In the genomic region with DNA sequence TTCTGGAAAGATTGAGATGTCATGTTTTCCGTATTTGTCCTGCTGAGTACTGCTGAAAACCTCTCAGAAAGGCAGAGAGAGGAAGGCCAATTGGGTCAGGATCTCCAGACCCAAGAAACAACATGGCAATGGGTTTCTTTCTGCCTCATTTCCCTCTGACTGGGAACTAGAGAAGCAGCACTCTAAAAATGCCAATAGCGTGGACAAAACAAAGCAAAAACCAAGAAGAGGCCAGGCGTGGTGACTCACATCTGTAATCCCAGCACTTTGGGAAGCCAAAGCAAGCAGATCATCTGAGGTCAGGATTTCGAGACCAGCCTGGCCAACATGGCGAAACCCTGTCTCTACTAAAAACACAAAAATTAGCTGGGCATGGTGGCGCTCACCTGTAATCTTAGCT, we compare ENCODE assay signal across 20 cellular contexts. TPM values are rescaled to one million over a fixed set of nuclear protein-coding genes. Genes with fewer than 3 reads are reported as not detected.
A peak's percentile ranks its signal among the peaks of the same experiment; 100 is the strongest.
DNase-seq lines count a peak whose midpoint lies in the region; ATAC-seq and TF ChIP-seq lines count a peak whose summit lies in the region.
"Had no signal": no experiment of that assay in that cellular context is flagged by ENCODE, and none has a peak within 500 bp of the region (broad histone marks: within the 10 kb centered on the region; RNA-seq: fewer than 3 reads in every experiment).

No MANE protein-coding gene starts in this region.

- no peak for TF ChIP-seq CTCF in brain microvascular endothelial cell (IDR thresholded peaks at IDR 0.05; ENCODE audit: low read depth, low read length, missing control alignments)
- TF ChIP-seq CTCF in neural progenitor cell (IDR thresholded peaks at IDR 0.05): no peak

- H3K4me1 Mint-ChIP-seq in neural progenitor cell: no peaks in the 10 kb centered on the region
- H3K4me1 Mint-ChIP-seq in stimulated activated memory B cell treated with anti-CD40 and anti-IgM and Interleukin-4, amounts not matched to agents 10 μg/mL and 1 μg/mL and 100 μg/mL, for 72 hours: peaks cover 10% of the 10 kb centered on the region

- H3K9ac ChIP-seq in neural progenitor cell: no peak overlapping the region

- H3K27me3 ChIP-seq in MG63 (no peaks in the 10 kb centered on the region), brain microvascular endothelial cell (replicated peaks) (no peaks in the 10 kb centered on the region), neural progenitor cell (no peaks in the 10 kb centered on the region)
- H3K27me3 ChIP-seq: cardiac muscle cell had no signal

- H3K79me2 ChIP-seq in neural progenitor cell (ENCODE audit: low read depth): no peaks in the 10 kb centered on the region

- no peaks in the 10 kb centered on the region for H3K36me3 Mint-ChIP-seq in neural progenitor cell
- H3K36me3 Mint-ChIP-seq in stimulated activated memory B cell treated with anti-CD40 and anti-IgM and Interleukin-4, amounts not matched to agents 10 μg/mL and 1 μg/mL and 100 μg/mL, for 72 hours: peaks cover 17% of the 10 kb centered on the region
- H3K36me3 Mint-ChIP-seq: naive thymus-derived CD8-positive, alpha-beta T cell had no signal

- DNase-seq in Daoy (ENCODE audit: low read depth) (peak; percentile 69), MG63 (peak; percentile 78), brain microvascular endothelial cell (peak; percentile 51), neural progenitor cell (ENCODE audit: low spot score) (no peak), substantia nigra (lab: John Stamatoyannopoulos, UW) (no peak)
- no peak for DNase-seq in stimulated activated CD4-positive, alpha-beta T cell treated with anti-CD3 and anti-CD28 coated beads, Interleukin-2, amount 100 ng/mL, for 48 hours
- DNase-seq: DMS79; effector memory CD4-positive, alpha-beta T cell; lower lobe of right lung; naive thymus-derived CD8-positive, alpha-beta T cell; NCI-H1694 treated with DMSO at 0.1 percent for 48 hours; NCI-H510A; SW 1271; WERI-Rb-1 had no signal

- H3K36me3 ChIP-seq in MG63 (no peaks in the 10 kb centered on the region), brain microvascular endothelial cell (replicated peaks) (no peaks in the 10 kb centered on the region), neural progenitor cell (no peaks in the 10 kb centered on the region)
- H3K36me3 ChIP-seq: cardiac muscle cell, gastroesophageal sphincter, lower lobe of right lung, WERI-Rb-1 had no signal

- in situ Hi-C loops in brain microvascular endothelial cell (cut with HindIII; ENCODE audit: low pct_ligation_motif_present, low sequenced_read_pairs): no loop called here

- H3K4me1 ChIP-seq in neural progenitor cell: no peaks in the 10 kb centered on the region
- H3K4me1 ChIP-seq: gastroesophageal sphincter, lower lobe of right lung had no signal

- H3K27ac ChIP-seq in brain microvascular endothelial cell (peak overlapping the region; percentile 15), neural progenitor cell (no peak overlapping the region), substantia nigra (ENCODE audit: low read depth, low read length, poor library complexity, severe bottlenecking) (no peak overlapping the region)
- H3K27ac ChIP-seq: C4-2B, cardiac muscle cell, gastroesophageal sphincter, lower lobe of right lung, WERI-Rb-1 had no signal

- H3K27ac Mint-ChIP-seq in neural progenitor cell: no peak overlapping the region
- H3K27ac Mint-ChIP-seq in stimulated activated memory B cell treated with anti-CD40 and anti-IgM and Interleukin-4, amounts not matched to agents 10 μg/mL and 1 μg/mL and 100 μg/mL, for 72 hours: no peak overlapping the region

- H3K4me3 Mint-ChIP-seq in neural progenitor cell: no peak overlapping the region
- H3K4me3 Mint-ChIP-seq in stimulated activated memory B cell treated with anti-CD40 and anti-IgM and Interleukin-4, amounts not matched to agents 10 μg/mL and 1 μg/mL and 100 μg/mL, for 72 hours: no peak overlapping the region
- H3K4me3 Mint-ChIP-seq: naive thymus-derived CD8-positive, alpha-beta T cell had no signal

- no peaks in the 10 kb centered on the region for H4K20me1 ChIP-seq in neural progenitor cell (ENCODE audit: low read depth)

- H3K9me3 ChIP-seq in MG63 (no peaks in the 10 kb centered on the region), neural progenitor cell (ENCODE audit: low read depth) (no peaks in the 10 kb centered on the region)
- H3K9me3 ChIP-seq: gastroesophageal sphincter, lower lobe of right lung had no signal

- no peaks in the 10 kb centered on the region for H3K9me3 Mint-ChIP-seq in neural progenitor cell
- H3K9me3 Mint-ChIP-seq in stimulated activated memory B cell treated with anti-CD40 and anti-IgM and Interleukin-4, amounts not matched to agents 10 μg/mL and 1 μg/mL and 100 μg/mL, for 72 hours: no peaks in the 10 kb centered on the region
- H3K9me3 Mint-ChIP-seq: naive thymus-derived CD8-positive, alpha-beta T cell had no signal

- no peaks in the 10 kb centered on the region for H3F3A ChIP-seq in neural progenitor cell (ENCODE audit: low read depth)

- no peak for ATAC-seq in stimulated activated memory B cell treated with anti-CD40 and anti-IgM and Interleukin-4, amounts not matched to agents 10 μg/mL and 1 μg/mL and 100 μg/mL, for 72 hours
- no peak for ATAC-seq in HG03159 (IDR thresholded peaks at IDR 0.05; ENCODE audit: unreplicated experiment)
- ATAC-seq: gastroesophageal sphincter; lower lobe of right lung; naive thymus-derived CD8-positive, alpha-beta T cell had no signal

- no peak overlapping the region for H3K4me2 ChIP-seq in neural progenitor cell

- peaks cover 4% of the 10 kb centered on the region for H3K27me3 Mint-ChIP-seq in neural progenitor cell (ENCODE audit: insufficient read depth, low read depth)
- H3K27me3 Mint-ChIP-seq in stimulated activated memory B cell treated with anti-CD40 and anti-IgM and Interleukin-4, amounts not matched to agents 10 μg/mL and 1 μg/mL and 100 μg/mL, for 72 hours: peaks cover 16% of the 10 kb centered on the region
- H3K27me3 Mint-ChIP-seq: naive thymus-derived CD8-positive, alpha-beta T cell had no signal

- H3K4me3 ChIP-seq in MG63: peak overlapping the region; percentile 20
- no peak overlapping the region for H3K4me3 ChIP-seq in brain microvascular endothelial cell (ENCODE audit: low read depth, low read length)
- no peak overlapping the region for H3K4me3 ChIP-seq in neural progenitor cell
- H3K4me3 ChIP-seq: cardiac muscle cell, gastroesophageal sphincter, lower lobe of right lung had no signal

- peak overlapping the region; percentile 18 for H2AFZ ChIP-seq in neural progenitor cell (replicated peaks)

RNA-seq across cellular contexts. Expression of a gene that starts 18.3 kb away (rescaled TPM):
- 42.9 and 46.9 TPM in 2 replicates for total RNA-seq in Daoy (2014; rRNA removed; shearing (Covaris generic))
- total RNA-seq in MG63 (2014; rRNA removed; shearing (Covaris generic); ENCODE audit: low replicate concordance): not detected in 2 replicates
- not detected in 2 replicates for total RNA-seq in neural progenitor cell (ENCODE audit: low replicate concordance)
- total RNA-seq: cardiac muscle cell, temporal lobe had no signal

RNA-seq across cellular contexts. Expression of a gene that starts 39.2 kb away (rescaled TPM):
- 330 and 448 TPM in 2 replicates for total RNA-seq in Daoy (2014; rRNA removed; shearing (Covaris generic))
- 398 and 501 TPM in 2 replicates for total RNA-seq in MG63 (2014; rRNA removed; shearing (Covaris generic); ENCODE audit: low replicate concordance)
- 193 and 214 TPM in 2 replicates for total RNA-seq in neural progenitor cell (ENCODE audit: low replicate concordance)

Comparison
In these comparisons a context has a peak if more than half of its experiments do, and no peak if none do; other contexts are left out.
1. DNase-seq: peak in Daoy (single experiment), MG63 (single experiment) and brain microvascular endothelial cell (single experiment); none in neural progenitor cell (single experiment), stimulated activated CD4-positive, alpha-beta T cell treated with anti-CD3 and anti-CD28 coated beads, Interleukin-2, amount 100 ng/mL, for 48 hours (0 of 2) and substantia nigra (0 of 49).
2. RNA of a gene that starts 18.3 kb away (total RNA-seq): 42.9 to 46.9 TPM in Daoy; not detected in MG63 and not detected in neural progenitor cell; every median in the first group is over 10 times any median in the second.